8 cellular contexts compared by ENCODE assay signal in genomic region chr9:33151007-33151557, GRCh38. TPM values are rescaled to one million over a fixed set of nuclear protein-coding genes. Genes with fewer than 3 reads are reported as not detected.
A peak's percentile ranks its signal among the peaks of the same experiment; 100 is the strongest.
DNase-seq lines count a peak whose midpoint lies in the region; ATAC-seq, FAIRE-seq and TF ChIP-seq lines count a peak whose summit lies in the region.

No MANE protein-coding gene starts in this region.

- no peak overlapping the region for H3K9ac ChIP-seq in neural progenitor cell

- FAIRE-seq in GM19239 (lab: Jason Lieb, UNC) = peak; percentile 44

- no peaks in the 10 kb centered on the region for H3K9me3 ChIP-seq in neural progenitor cell (ENCODE audit: low read depth)

- ATAC-seq in HG02588 (IDR thresholded peaks at IDR 0.05; ENCODE audit: unreplicated experiment) (no peak), HG02938 (IDR thresholded peaks at IDR 0.05; ENCODE audit: unreplicated experiment) (no peak)

- no peak overlapping the region for H3K27ac Mint-ChIP-seq in neural progenitor cell

- peaks cover 4% of the 10 kb centered on the region for H3K9me3 Mint-ChIP-seq in neural progenitor cell

- no peak overlapping the region for H3K4me3 Mint-ChIP-seq in neural progenitor cell

- no peaks in the 10 kb centered on the region for H3K79me2 ChIP-seq in neural progenitor cell (ENCODE audit: low read depth)

- no peaks in the 10 kb centered on the region for H4K20me1 ChIP-seq in neural progenitor cell (ENCODE audit: low read depth)

- H3K27ac ChIP-seq in neural progenitor cell = no peak overlapping the region

- H3K27me3 ChIP-seq in neural progenitor cell = no peaks in the 10 kb centered on the region

- no peaks in the 10 kb centered on the region for H3K4me1 ChIP-seq in neural progenitor cell

- H2AFZ ChIP-seq in neural progenitor cell (replicated peaks) = no peak overlapping the region

- no peak overlapping the region for H3K4me2 ChIP-seq in neural progenitor cell

- DNase-seq in GM19239 (ENCODE audit: insufficient read length, low spot score) = no peak
- DNase-seq in NOMO-1 treated with DMSO at 0.1 percent for 48 hours (lab: John Stamatoyannopoulos, UW; ENCODE audit: unreplicated experiment) = peak; percentile 48
- DNase-seq in erythroblast (lab: John Stamatoyannopoulos, UW) = peak; percentile 49 to 76
- DNase-seq in non-pigmented ciliary epithelial cell (ENCODE audit: low read depth) = peak; percentile 90
- DNase-seq in activated CD4-positive, alpha-beta T cell treated with anti-CD3 and anti-CD28 coated beads, Interleukin-2, amount 50 U/mL, for 48 hours = no peak
- DNase-seq in neural progenitor cell (ENCODE audit: low spot score) = no peak

- no peaks in the 10 kb centered on the region for H3K27me3 Mint-ChIP-seq in neural progenitor cell (ENCODE audit: insufficient read depth, low read depth)

- no peak for TF ChIP-seq POLR2A in erythroblast (IDR thresholded peaks at IDR 0.05; ENCODE audit: low read length)

- no peaks in the 10 kb centered on the region for H3K36me3 ChIP-seq in neural progenitor cell

- H3K36me3 Mint-ChIP-seq in neural progenitor cell = no peaks in the 10 kb centered on the region

- no peak overlapping the region for H3K4me3 ChIP-seq in neural progenitor cell

- no peak for TF ChIP-seq CTCF in neural progenitor cell (IDR thresholded peaks at IDR 0.05)

- peaks cover 19% of the 10 kb centered on the region for H3K4me1 Mint-ChIP-seq in neural progenitor cell

- H3F3A ChIP-seq in neural progenitor cell (ENCODE audit: low read depth) = no peaks in the 10 kb centered on the region

RNA-seq across cellular contexts. Expression of gene B4GALT1, which starts 16.1 kb away (rescaled TPM):
- 7.3 and 7.5 TPM in 2 replicates for total RNA-seq in neural progenitor cell (ENCODE audit: low replicate concordance)

Comparison
In these comparisons a context has a peak if more than half of its experiments do, and no peak if none do; other contexts are left out.
1. DNase-seq: peak in NOMO-1 treated with DMSO at 0.1 percent for 48 hours (single experiment), erythroblast (2 of 2) and non-pigmented ciliary epithelial cell (single experiment); none in GM19239 (single experiment), activated CD4-positive, alpha-beta T cell treated with anti-CD3 and anti-CD28 coated beads, Interleukin-2, amount 50 U/mL, for 48 hours (0 of 2) and neural progenitor cell (single experiment).